18 cellular contexts compared by ENCODE assay signal in the genomic region with DNA sequence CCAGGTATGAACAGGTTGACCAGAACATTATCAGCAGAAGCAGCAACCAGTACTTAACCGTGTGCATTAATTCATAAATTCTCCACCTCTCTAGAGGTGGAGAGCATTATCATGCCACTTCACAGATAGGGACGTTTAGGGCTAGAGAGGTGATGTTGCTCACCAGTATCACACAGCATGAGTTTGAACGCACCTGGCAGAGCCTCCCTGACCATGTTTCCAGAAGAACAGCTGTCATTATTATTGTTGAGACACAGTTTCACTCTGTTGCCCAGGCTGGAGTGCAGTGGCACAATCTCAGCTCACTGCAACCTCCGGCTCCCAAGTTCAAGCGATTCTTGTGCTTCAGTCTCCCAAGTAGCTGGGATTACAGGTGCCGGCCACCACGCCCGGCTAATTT. TPM values are rescaled to one million over a fixed set of nuclear protein-coding genes. Genes with fewer than 3 reads are reported as not detected.
A peak's percentile ranks its signal among the peaks of the same experiment; 100 is the strongest.
DNase-seq lines count a peak whose midpoint lies in the region; ATAC-seq and TF ChIP-seq lines count a peak whose summit lies in the region.
"Had no signal": no experiment of that assay in that cellular context is flagged by ENCODE, and none has a peak within 500 bp of the region (broad histone marks: within the 10 kb centered on the region; RNA-seq: fewer than 3 reads in every experiment).

No MANE protein-coding gene starts in this region.

- H3K4me2 ChIP-seq in Karpas-422 (ENCODE audit: low read depth, low read length, poor library complexity, severe bottlenecking): no peak overlapping the region

- no peaks in the 10 kb centered on the region for H3K9me3 ChIP-seq in left ventricle myocardium inferior (replicated peaks)
- H3K9me3 ChIP-seq in esophagus squamous epithelium: no peaks in the 10 kb centered on the region
- H3K9me3 ChIP-seq in Karpas-422 (ENCODE audit: low read length): no peaks in the 10 kb centered on the region

- H3K4me3 ChIP-seq in left ventricle myocardium inferior (peak overlapping the region; percentile 84), esophagus squamous epithelium (peak overlapping the region in 1 of 4 donors; percentile 13), rectal smooth muscle tissue (ENCODE audit: low read length) (peak overlapping the region; percentile 1), Karpas-422 (ENCODE audit: low read length) (no peak overlapping the region)

- no peaks in the 10 kb centered on the region for H4K20me1 ChIP-seq in Karpas-422 (ENCODE audit: insufficient read depth, low read depth, low read length)

- 82 to 90% methylated on average over 6 to 7 of the region's 8 CpGs for WGBS in esophagus squamous epithelium, 2 donors

- H3K27ac ChIP-seq in left ventricle myocardium inferior (replicated peaks) (peak overlapping the region; percentile 95), esophagus squamous epithelium (peak overlapping the region; percentile 34 to 93 (median 86)), rectal smooth muscle tissue (ENCODE audit: low read depth, low read length) (peak overlapping the region; percentile 73), Karpas-422 (ENCODE audit: low read length) (no peak overlapping the region)

- ATAC-seq in Right ventricle myocardium superior (ENCODE audit: poor library complexity) (no peak), omental fat pad (ENCODE audit: low FRiP score) (no peak), HG02884 (IDR thresholded peaks at IDR 0.05; ENCODE audit: unreplicated experiment) (no peak)
- ATAC-seq: activated CD8-positive, alpha-beta T cell treated with anti-CD3 and anti-CD28 coated beads for 36 hours; CD8-positive, alpha-beta T cell had no signal

- no peaks in the 10 kb centered on the region for H3K79me2 ChIP-seq in Karpas-422 (ENCODE audit: low read length)

- H3K27me3 ChIP-seq in left ventricle myocardium inferior (ENCODE audit: low read depth) (no peaks in the 10 kb centered on the region), esophagus squamous epithelium (no peaks in the 10 kb centered on the region), rectal smooth muscle tissue (ENCODE audit: control insufficient read depth, insufficient read depth, low read length) (no peaks in the 10 kb centered on the region), Karpas-422 (ENCODE audit: low read length) (no peaks in the 10 kb centered on the region)

- no peak for TF ChIP-seq POLR2A in esophagus squamous epithelium (IDR thresholded peaks at IDR 0.05)

- DNase-seq in left ventricle myocardium inferior (no peak), Right ventricle myocardium superior (no peak), esophagus squamous epithelium (lab: John Stamatoyannopoulos, UW) (no peak), omental fat pad (ENCODE audit: low spot score) (no peak), Karpas-422 (no peak)
- DNase-seq in stimulated activated CD4-positive, alpha-beta T cell treated with anti-CD3 and anti-CD28 coated beads, Interleukin-4, amount 100 ng/mL, for 4 hours: no peak
- DNase-seq: activated CD8-positive, alpha-beta T cell treated with anti-CD3 and anti-CD28 coated beads for 36 hours; CD8-positive, alpha-beta T cell; NCI-H446; stimulated activated CD4-positive, alpha-beta T cell treated with anti-CD3 and anti-CD28 coated beads, Interleukin-15, amount 100 ng/mL, for 24 hours had no signal

- H3K9ac ChIP-seq in rectal smooth muscle tissue (ENCODE audit: low read length) (no peak overlapping the region), Karpas-422 (ENCODE audit: low read length) (no peak overlapping the region)

- TF ChIP-seq CTCF in left ventricle myocardium inferior (IDR thresholded peaks at IDR 0.05; ENCODE audit: borderline replicate concordance): no peak
- TF ChIP-seq CTCF in esophagus squamous epithelium (IDR thresholded peaks at IDR 0.05): no peak
- no peak for TF ChIP-seq CTCF in omental fat pad (IDR thresholded peaks at IDR 0.05)

- H3K36me3 ChIP-seq in left ventricle myocardium inferior (peaks cover 65% of the 10 kb centered on the region), esophagus squamous epithelium (peaks cover 0 to 57% (median 5%) of the 10 kb centered on the region in 3 donors), rectal smooth muscle tissue (ENCODE audit: control insufficient read depth, insufficient read depth, low read length) (peaks cover 2% of the 10 kb centered on the region), Karpas-422 (ENCODE audit: insufficient read depth, low read length) (no peaks in the 10 kb centered on the region)

- no peak overlapping the region for H2AFZ ChIP-seq in Karpas-422 (ENCODE audit: low read length)

- intact Hi-C loops in left ventricle myocardium inferior (cut with micrococcal nuclease): no loop called here
- intact Hi-C loops in Right ventricle myocardium superior (cut with DNase I): no loop called here
- intact Hi-C loops in esophagus squamous epithelium (cut with DNase I): no loop called here

- H3K9me2 ChIP-seq in Karpas-422 (replicated peaks; ENCODE audit: insufficient read depth, low read length): no peaks in the 10 kb centered on the region

- H3K4me1 ChIP-seq in left ventricle myocardium inferior (peaks cover 100% of the 10 kb centered on the region), esophagus squamous epithelium (peaks cover 12 to 91% (median 42%) of the 10 kb centered on the region in 3 donors), rectal smooth muscle tissue (ENCODE audit: control insufficient read depth, insufficient read depth, low read length) (peaks cover 44% of the 10 kb centered on the region), Karpas-422 (ENCODE audit: low read length) (no peaks in the 10 kb centered on the region)

RNA-seq across cellular contexts. Expression of gene KANK2, which starts 6.8 kb away (rescaled TPM):
- total RNA-seq in left ventricle myocardium inferior (326 TPM), Right ventricle myocardium superior (383 TPM), esophagus squamous epithelium (100 to 1,000 TPM in 1 of 4 donors, 10 to 100 TPM in 3; 29.3 to 287 (median 57.1) TPM), omental fat pad (100 to 1,000 TPM; 177 to 383 (median 325) TPM)
- 0.19 and 1.9 TPM in 2 replicates for total RNA-seq in Karpas-422 (2014; rRNA removed; shearing (Covaris generic); ENCODE audit: low replicate concordance)

RNA-seq across cellular contexts. Expression of gene SPC24, which starts 34.9 kb away (rescaled TPM):
- total RNA-seq in left ventricle myocardium inferior: 3.9 TPM
- 6.7 TPM for total RNA-seq in Right ventricle myocardium superior
- total RNA-seq in esophagus squamous epithelium: 10 to 100 TPM in 1 of 4 donors, 1 to 10 TPM in 3; 2.9 to 10.9 (median 6.3) TPM
- 1 to 10 TPM; 1.2 to 2.8 (median 1.5) TPM for total RNA-seq in omental fat pad
- 25.3 and 28.6 TPM in 2 replicates for total RNA-seq in Karpas-422 (2014; rRNA removed; shearing (Covaris generic); ENCODE audit: low replicate concordance)

RNA-seq across cellular contexts. Expression of gene ANGPTL8, which starts 48.9 kb away (rescaled TPM):
- total RNA-seq in left ventricle myocardium inferior: not detected
- 0.40 TPM for total RNA-seq in Right ventricle myocardium superior
- total RNA-seq in esophagus squamous epithelium: not detected
- total RNA-seq in omental fat pad: 1 to 10 TPM; 1.2 to 4.7 (median 2.9) TPM
- total RNA-seq in Karpas-422 (2014; rRNA removed; shearing (Covaris generic); ENCODE audit: low replicate concordance): not detected in 2 replicates
- total RNA-seq: A673; activated CD8-positive, alpha-beta T cell treated with anti-CD3 and anti-CD28 coated beads for 36 hours; activated T-helper 1 cell treated with anti-CD3 and anti-CD28 coated beads, Interleukin-12 subunit alpha, Interleukin-12 subunit beta, Interleukin-2, Interleukin-4 antibody, amounts not matched to agents 30 ng/mL and 10 ng/mL and 1 ng/mL, durations not matched to agents 14 hours and 24 hours and 36 hours; CD8-positive, alpha-beta T cell; Daoy; H4; LHCN-M2; mononuclear cell had no signal

Comparison
In these comparisons a context has a peak if more than half of its experiments do, and no peak if none do; other contexts are left out.
1. RNA of gene KANK2, which starts 6.8 kb away (total RNA-seq): 383 TPM in Right ventricle myocardium superior (single experiment), 177 to 383 TPM in omental fat pad, 326 TPM in left ventricle myocardium inferior (single experiment) and 29.3 to 287 TPM in esophagus squamous epithelium; 0.19 to 1.9 TPM in Karpas-422; every median in the first group is over 10 times any median in the second.